In the genomic region with DNA sequence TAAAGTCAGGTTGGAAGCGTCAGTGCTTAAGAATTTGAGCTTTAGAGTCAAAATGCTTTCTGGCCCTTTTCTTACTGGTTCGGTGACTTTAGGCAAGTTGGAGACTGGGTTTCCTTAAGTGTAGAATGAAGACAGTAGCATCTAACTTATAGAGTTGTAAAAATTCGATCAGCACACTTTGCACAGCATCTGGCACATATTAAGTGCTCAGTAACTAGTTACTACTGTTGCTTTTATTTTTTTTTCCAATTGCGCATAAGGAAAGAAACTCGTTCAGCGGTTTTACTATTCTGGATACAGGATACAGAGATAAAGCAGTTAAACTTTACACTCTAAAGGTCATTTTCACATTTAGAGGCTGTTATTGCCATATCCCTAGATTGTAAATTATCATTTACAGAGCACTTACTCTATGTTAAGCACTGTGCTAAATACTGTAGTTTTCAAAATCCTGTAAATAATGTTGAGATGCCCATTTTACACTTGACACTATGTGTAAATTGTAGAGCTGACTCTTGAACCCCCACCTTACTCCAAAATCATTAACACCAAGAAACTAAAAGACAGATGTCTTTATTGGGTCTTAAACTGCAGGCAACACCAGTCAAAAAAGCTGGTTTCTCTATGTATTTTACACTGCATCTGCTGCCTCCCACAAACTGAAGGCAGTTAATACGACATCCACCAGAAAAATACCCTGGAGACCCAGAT, we compare ENCODE assay signal across 8 cellular contexts. TPM values are rescaled to one million over a fixed set of nuclear protein-coding genes. Genes with fewer than 3 reads are reported as not detected.
A peak's percentile ranks its signal among the peaks of the same experiment; 100 is the strongest.
DNase-seq lines count a peak whose midpoint lies in the region; ATAC-seq and TF ChIP-seq lines count a peak whose summit lies in the region.

No MANE protein-coding gene starts in this region.

- H3K27ac ChIP-seq in gastroesophageal sphincter = peak overlapping the region; percentile 83 to 89 (median 88)
- peak overlapping the region; percentile 95 for H3K27ac ChIP-seq in skeletal muscle tissue (ENCODE audit: low read depth, low read length)

- H3K4me1 ChIP-seq in HAP-1 (peaks cover 13% of the 10 kb centered on the region), gastroesophageal sphincter (peaks cover 0 to 41% (median 11%) of the 10 kb centered on the region in 3 donors), skeletal muscle tissue (ENCODE audit: control insufficient read depth in 3 of 3, insufficient read depth in 3 of 3, low read length in 3 of 3) (peaks cover 33 to 34% (median 33%) of the 10 kb centered on the region in 3 donors)

- H3K9me3 ChIP-seq in HAP-1 = no peaks in the 10 kb centered on the region
- H3K9me3 ChIP-seq in gastroesophageal sphincter = no peaks in the 10 kb centered on the region
- no peaks in the 10 kb centered on the region for H3K9me3 ChIP-seq in skeletal muscle tissue (ENCODE audit: control insufficient read depth in 3 of 3, low read length in 3 of 3)

- in situ Hi-C loops in HAP-1 (cut with MboI; ENCODE audit: low sequenced_read_pairs) = no loop called here

- WGBS in gastroesophageal sphincter (ENCODE audit: low coverage in 1 of 2), 2 donors = 13 to 22% methylated on average over 7 of the region's 7 CpGs

- no peak for TF ChIP-seq CTCF in WI38 (IDR thresholded peaks at IDR 0.05; ENCODE audit: low read depth, low read length)
- TF ChIP-seq CTCF in gastroesophageal sphincter (IDR thresholded peaks at IDR 0.05) = no peak

- no peak for TF ChIP-seq EP300 in gastroesophageal sphincter (IDR thresholded peaks at IDR 0.05)

- DNase-seq in HAP-1 (ENCODE audit: low spot score in 2 of 2) (no peak), NCI-H1105 treated with DMSO at 0.1 percent for 48 hours (lab: John Stamatoyannopoulos, UW) (no peak), EL (no peak)
- no peak for DNase-seq in activated CD4-positive, alpha-beta T cell treated with anti-CD3 and anti-CD28 coated beads for 48 hours
- no peak for DNase-seq in stimulated activated CD8-positive, alpha-beta memory T cell treated with anti-CD3 and anti-CD28 coated beads, Interleukin-4, amount 100 ng/mL, for 48 hours

- peak overlapping the region; percentile 90 to 99 (median 98) for H3K9ac ChIP-seq in skeletal muscle tissue (ENCODE audit: low read depth in 1 of 3, low read length in 3 of 3)

- peak overlapping the region; percentile 81 for H3K4me3 ChIP-seq in HAP-1
- peak overlapping the region; percentile 96 for H3K4me3 ChIP-seq in WI38 (ENCODE audit: low read depth, low read length)
- peak overlapping the region; percentile 65 to 95 for H3K4me3 ChIP-seq in gastroesophageal sphincter
- peak overlapping the region; percentile 79 to 98 (median 96) for H3K4me3 ChIP-seq in skeletal muscle tissue (ENCODE audit: low read length in 3 of 3)

- H3K27me3 ChIP-seq in HAP-1 (ENCODE audit: low read depth) (no peaks in the 10 kb centered on the region), gastroesophageal sphincter (no peaks in the 10 kb centered on the region), skeletal muscle tissue (ENCODE audit: control insufficient read depth in 3 of 3, insufficient read depth in 3 of 3, low read length in 3 of 3) (no peaks in the 10 kb centered on the region)

- TF ChIP-seq POLR2A in gastroesophageal sphincter (IDR thresholded peaks at IDR 0.05) = no peak

- H3K36me3 ChIP-seq in HAP-1 (replicated peaks) (peaks cover 52% of the 10 kb centered on the region), gastroesophageal sphincter (peaks cover 8 to 56% of the 10 kb centered on the region in 2 donors), skeletal muscle tissue (ENCODE audit: control insufficient read depth in 3 of 3, insufficient read depth in 3 of 3, low read length in 3 of 3) (peaks cover 29 to 33% (median 32%) of the 10 kb centered on the region in 3 donors)

- ATAC-seq in gastroesophageal sphincter = no peak

RNA-seq across cellular contexts. Expression of a gene that starts 0.9 kb away (rescaled TPM):
- total RNA-seq in gastroesophageal sphincter (100 to 1,000 TPM; 158 to 312 (median 228) TPM), skeletal muscle tissue (103 TPM)

RNA-seq across cellular contexts. Expression of a gene that starts 0.9 kb away (rescaled TPM):
- total RNA-seq in gastroesophageal sphincter (10 to 100 TPM; 16.8 to 40.0 (median 31.4) TPM), skeletal muscle tissue (11.5 TPM)

RNA-seq across cellular contexts. Expression of a gene that starts 35.4 kb away (rescaled TPM):
- total RNA-seq in gastroesophageal sphincter (100 to 1,000 TPM in 2 of 4 donors, 10 to 100 TPM in 2; 43.8 to 131 (median 95.2) TPM), skeletal muscle tissue (116 TPM)

RNA-seq across cellular contexts. Expression of a gene that starts 35.4 kb away (rescaled TPM):
- total RNA-seq in gastroesophageal sphincter (10 to 100 TPM; 18.9 to 36.3 (median 29.5) TPM), skeletal muscle tissue (38.6 TPM)

RNA-seq across cellular contexts. Expression of a gene that starts 42.0 kb away (rescaled TPM):
- total RNA-seq in gastroesophageal sphincter = 100 to 1,000 TPM; 159 to 369 (median 238) TPM
- 407 TPM for total RNA-seq in skeletal muscle tissue
